Comparison of ENCODE assay signal across 1 cellular context in the genomic region with DNA sequence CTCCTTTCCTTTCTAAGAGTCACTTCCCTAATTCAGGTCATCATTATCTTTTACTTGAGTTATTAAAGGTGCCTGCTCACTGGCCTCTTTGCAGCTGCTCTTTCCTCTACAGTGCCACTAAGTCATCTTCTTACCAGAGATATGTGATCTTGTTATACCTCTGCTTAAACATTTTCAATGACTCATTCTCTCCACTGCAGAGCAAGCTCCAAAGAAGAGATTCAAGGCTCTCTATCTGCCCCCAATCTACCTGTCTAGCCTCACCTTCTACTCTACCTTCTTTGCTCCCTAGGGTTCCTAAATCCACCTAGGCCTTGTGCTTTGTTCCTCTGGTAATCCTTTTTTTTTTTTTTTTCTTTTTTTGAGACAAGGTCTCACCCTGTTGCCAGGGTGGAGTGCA.
TF ChIP-seq lines count a peak whose summit lies in the region.

No MANE protein-coding gene starts in this region.

TF ChIP-seq in GM23338, 12 proteins besides CTCF, POLR2A, EP300 and RAD21:
- TF ChIP-seq, protein P1, sequence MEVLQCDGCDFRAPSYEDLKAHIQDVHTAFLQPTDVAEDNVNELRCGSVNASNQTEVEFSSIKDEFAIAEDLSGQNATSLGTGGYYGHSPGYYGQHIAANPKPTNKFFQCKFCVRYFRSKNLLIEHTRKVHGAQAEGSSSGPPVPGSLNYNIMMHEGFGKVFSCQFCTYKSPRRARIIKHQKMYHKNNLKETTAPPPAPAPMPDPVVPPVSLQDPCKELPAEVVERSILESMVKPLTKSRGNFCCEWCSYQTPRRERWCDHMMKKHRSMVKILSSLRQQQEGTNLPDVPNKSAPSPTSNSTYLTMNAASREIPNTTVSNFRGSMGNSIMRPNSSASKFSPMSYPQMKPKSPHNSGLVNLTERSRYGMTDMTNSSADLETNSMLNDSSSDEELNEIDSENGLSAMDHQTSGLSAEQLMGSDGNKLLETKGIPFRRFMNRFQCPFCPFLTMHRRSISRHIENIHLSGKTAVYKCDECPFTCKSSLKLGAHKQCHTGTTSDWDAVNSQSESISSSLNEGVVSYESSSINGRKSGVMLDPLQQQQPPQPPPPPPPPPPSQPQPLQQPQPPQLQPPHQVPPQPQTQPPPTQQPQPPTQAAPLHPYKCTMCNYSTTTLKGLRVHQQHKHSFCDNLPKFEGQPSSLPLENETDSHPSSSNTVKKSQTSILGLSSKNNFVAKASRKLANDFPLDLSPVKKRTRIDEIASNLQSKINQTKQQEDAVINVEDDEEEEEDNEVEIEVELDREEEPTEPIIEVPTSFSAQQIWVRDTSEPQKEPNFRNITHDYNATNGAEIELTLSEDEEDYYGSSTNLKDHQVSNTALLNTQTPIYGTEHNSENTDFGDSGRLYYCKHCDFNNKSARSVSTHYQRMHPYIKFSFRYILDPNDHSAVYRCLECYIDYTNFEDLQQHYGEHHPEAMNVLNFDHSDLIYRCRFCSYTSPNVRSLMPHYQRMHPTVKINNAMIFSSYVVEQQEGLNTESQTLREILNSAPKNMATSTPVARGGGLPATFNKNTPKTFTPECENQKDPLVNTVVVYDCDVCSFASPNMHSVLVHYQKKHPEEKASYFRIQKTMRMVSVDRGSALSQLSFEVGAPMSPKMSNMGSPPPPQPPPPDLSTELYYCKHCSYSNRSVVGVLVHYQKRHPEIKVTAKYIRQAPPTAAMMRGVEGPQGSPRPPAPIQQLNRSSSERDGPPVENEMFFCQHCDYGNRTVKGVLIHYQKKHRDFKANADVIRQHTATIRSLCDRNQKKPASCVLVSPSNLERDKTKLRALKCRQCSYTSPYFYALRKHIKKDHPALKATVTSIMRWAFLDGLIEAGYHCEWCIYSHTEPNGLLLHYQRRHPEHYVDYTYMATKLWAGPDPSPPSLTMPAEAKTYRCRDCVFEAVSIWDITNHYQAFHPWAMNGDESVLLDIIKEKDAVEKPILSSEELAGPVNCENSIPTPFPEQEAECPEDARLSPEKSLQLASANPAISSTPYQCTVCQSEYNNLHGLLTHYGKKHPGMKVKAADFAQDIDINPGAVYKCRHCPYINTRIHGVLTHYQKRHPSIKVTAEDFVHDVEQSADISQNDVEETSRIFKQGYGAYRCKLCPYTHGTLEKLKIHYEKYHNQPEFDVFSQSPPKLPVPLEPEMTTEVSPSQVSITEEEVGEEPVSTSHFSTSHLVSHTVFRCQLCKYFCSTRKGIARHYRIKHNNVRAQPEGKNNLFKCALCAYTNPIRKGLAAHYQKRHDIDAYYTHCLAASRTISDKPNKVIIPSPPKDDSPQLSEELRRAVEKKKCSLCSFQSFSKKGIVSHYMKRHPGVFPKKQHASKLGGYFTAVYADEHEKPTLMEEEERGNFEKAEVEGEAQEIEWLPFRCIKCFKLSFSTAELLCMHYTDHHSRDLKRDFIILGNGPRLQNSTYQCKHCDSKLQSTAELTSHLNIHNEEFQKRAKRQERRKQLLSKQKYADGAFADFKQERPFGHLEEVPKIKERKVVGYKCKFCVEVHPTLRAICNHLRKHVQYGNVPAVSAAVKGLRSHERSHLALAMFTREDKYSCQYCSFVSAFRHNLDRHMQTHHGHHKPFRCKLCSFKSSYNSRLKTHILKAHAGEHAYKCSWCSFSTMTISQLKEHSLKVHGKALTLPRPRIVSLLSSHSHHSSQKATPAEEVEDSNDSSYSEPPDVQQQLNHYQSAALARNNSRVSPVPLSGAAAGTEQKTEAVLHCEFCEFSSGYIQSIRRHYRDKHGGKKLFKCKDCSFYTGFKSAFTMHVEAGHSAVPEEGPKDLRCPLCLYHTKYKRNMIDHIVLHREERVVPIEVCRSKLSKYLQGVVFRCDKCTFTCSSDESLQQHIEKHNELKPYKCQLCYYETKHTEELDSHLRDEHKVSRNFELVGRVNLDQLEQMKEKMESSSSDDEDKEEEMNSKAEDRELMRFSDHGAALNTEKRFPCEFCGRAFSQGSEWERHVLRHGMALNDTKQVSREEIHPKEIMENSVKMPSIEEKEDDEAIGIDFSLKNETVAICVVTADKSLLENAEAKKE (CRISPR knock-in tag; IDR thresholded peaks at IDR 0.05) = no peak
- TF ChIP-seq POLR2AphosphoS5 (IDR thresholded peaks at IDR 0.05; ENCODE audit: low read depth) (no peak), EZH2phosphoT487 (IDR thresholded peaks at IDR 0.05; ENCODE audit: unreplicated experiment) (no peak), ZNF331 (CRISPR knock-in tag; IDR thresholded peaks at IDR 0.05; ENCODE audit: low read depth) (no peak), CREB1 (CRISPR knock-in tag; IDR thresholded peaks at IDR 0.05; ENCODE audit: low read depth) (no peak), NANOG (IDR thresholded peaks at IDR 0.05; ENCODE audit: borderline replicate concordance) (no peak), STAT1 (IDR thresholded peaks at IDR 0.05; ENCODE audit: unreplicated experiment) (no peak), JUNB (IDR thresholded peaks at IDR 0.05; ENCODE audit: unreplicated experiment) (no peak), EZH2 (IDR thresholded peaks at IDR 0.05; ENCODE audit: low read depth, unreplicated experiment) (no peak), ZNF114 (CRISPR knock-in tag; IDR thresholded peaks at IDR 0.05) (no peak)
- TF ChIP-seq, protein P2, sequence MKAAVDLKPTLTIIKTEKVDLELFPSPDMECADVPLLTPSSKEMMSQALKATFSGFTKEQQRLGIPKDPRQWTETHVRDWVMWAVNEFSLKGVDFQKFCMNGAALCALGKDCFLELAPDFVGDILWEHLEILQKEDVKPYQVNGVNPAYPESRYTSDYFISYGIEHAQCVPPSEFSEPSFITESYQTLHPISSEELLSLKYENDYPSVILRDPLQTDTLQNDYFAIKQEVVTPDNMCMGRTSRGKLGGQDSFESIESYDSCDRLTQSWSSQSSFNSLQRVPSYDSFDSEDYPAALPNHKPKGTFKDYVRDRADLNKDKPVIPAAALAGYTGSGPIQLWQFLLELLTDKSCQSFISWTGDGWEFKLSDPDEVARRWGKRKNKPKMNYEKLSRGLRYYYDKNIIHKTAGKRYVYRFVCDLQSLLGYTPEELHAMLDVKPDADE (IDR thresholded peaks at IDR 0.05) = no peak
- TF ChIP-seq, protein P3, sequence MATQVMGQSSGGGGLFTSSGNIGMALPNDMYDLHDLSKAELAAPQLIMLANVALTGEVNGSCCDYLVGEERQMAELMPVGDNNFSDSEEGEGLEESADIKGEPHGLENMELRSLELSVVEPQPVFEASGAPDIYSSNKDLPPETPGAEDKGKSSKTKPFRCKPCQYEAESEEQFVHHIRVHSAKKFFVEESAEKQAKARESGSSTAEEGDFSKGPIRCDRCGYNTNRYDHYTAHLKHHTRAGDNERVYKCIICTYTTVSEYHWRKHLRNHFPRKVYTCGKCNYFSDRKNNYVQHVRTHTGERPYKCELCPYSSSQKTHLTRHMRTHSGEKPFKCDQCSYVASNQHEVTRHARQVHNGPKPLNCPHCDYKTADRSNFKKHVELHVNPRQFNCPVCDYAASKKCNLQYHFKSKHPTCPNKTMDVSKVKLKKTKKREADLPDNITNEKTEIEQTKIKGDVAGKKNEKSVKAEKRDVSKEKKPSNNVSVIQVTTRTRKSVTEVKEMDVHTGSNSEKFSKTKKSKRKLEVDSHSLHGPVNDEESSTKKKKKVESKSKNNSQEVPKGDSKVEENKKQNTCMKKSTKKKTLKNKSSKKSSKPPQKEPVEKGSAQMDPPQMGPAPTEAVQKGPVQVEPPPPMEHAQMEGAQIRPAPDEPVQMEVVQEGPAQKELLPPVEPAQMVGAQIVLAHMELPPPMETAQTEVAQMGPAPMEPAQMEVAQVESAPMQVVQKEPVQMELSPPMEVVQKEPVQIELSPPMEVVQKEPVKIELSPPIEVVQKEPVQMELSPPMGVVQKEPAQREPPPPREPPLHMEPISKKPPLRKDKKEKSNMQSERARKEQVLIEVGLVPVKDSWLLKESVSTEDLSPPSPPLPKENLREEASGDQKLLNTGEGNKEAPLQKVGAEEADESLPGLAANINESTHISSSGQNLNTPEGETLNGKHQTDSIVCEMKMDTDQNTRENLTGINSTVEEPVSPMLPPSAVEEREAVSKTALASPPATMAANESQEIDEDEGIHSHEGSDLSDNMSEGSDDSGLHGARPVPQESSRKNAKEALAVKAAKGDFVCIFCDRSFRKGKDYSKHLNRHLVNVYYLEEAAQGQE (IDR thresholded peaks at IDR 0.05; ENCODE audit: unreplicated experiment) = no peak
